8 cellular contexts compared by ENCODE assay signal in genomic region chr5:16894236-16895057, GRCh38. TPM values are rescaled to one million over a fixed set of nuclear protein-coding genes. Genes with fewer than 3 reads are reported as not detected.
DNase-seq lines count a peak whose midpoint lies in the region; ATAC-seq and TF ChIP-seq lines count a peak whose summit lies in the region.

No MANE protein-coding gene starts in this region.

- H3K27me3 ChIP-seq in H7 (ENCODE audit: control insufficient read depth, insufficient read depth, low read length), result no peaks in the 10 kb centered on the region

- H3K27me3 Mint-ChIP-seq in endothelial cell (ENCODE audit: unreplicated experiment) (peaks cover 5% of the 10 kb centered on the region), progenitor cell of endocrine pancreas (no peaks in the 10 kb centered on the region)

- H3K36me3 ChIP-seq in H7 (replicated peaks; ENCODE audit: control insufficient read depth, insufficient read depth, low read length), result no peaks in the 10 kb centered on the region

- DNase-seq in H7 (peak; percentile 47), NCI-H69 (lab: John Stamatoyannopoulos, UW) (peak; percentile 83), endothelial cell (ENCODE audit: low spot score) (no peak), progenitor cell of endocrine pancreas (ENCODE audit: low spot score, unreplicated experiment) (no peak), DMS114 treated with DMSO at 0.1 percent for 48 hours (lab: John Stamatoyannopoulos, UW; ENCODE audit: unreplicated experiment) (no peak)
- DNase-seq in stimulated activated CD4-positive, alpha-beta T cell treated with anti-CD3 and anti-CD28 coated beads, Interleukin-12 subunit alpha, Interleukin-12 subunit beta, amount 100 ng/mL, for 4 hours, result no peak

- H3K4me1 Mint-ChIP-seq in endothelial cell (ENCODE audit: unreplicated experiment), result peaks cover 67% of the 10 kb centered on the region
- peaks cover 55% of the 10 kb centered on the region for H3K4me1 Mint-ChIP-seq in progenitor cell of endocrine pancreas (ENCODE audit: low read depth)

- no peaks in the 10 kb centered on the region for H3K9me3 Mint-ChIP-seq in endothelial cell (ENCODE audit: unreplicated experiment)
- no peaks in the 10 kb centered on the region for H3K9me3 Mint-ChIP-seq in progenitor cell of endocrine pancreas (ENCODE audit: low read depth)

- peaks cover 11% of the 10 kb centered on the region for H3K36me3 Mint-ChIP-seq in endothelial cell (ENCODE audit: low read depth, unreplicated experiment)
- no peaks in the 10 kb centered on the region for H3K36me3 Mint-ChIP-seq in progenitor cell of endocrine pancreas (ENCODE audit: insufficient read depth)

- ATAC-seq in GM19397 (IDR thresholded peaks at IDR 0.05; ENCODE audit: unreplicated experiment), result no peak
- ATAC-seq in GM21390 (IDR thresholded peaks at IDR 0.05; ENCODE audit: unreplicated experiment), result no peak

- H3K4me3 Mint-ChIP-seq in endothelial cell (ENCODE audit: unreplicated experiment) (peak overlapping the region; percentile 42), progenitor cell of endocrine pancreas (ENCODE audit: low read depth) (peak overlapping the region; percentile 31)

- H3K27ac Mint-ChIP-seq in endothelial cell (ENCODE audit: unreplicated experiment) (peak overlapping the region; percentile 21), progenitor cell of endocrine pancreas (peak overlapping the region; percentile 94)

- TF ChIP-seq CTCF in endothelial cell (IDR thresholded peaks at IDR 0.05; ENCODE audit: unreplicated experiment), result no peak
- no peak for TF ChIP-seq CTCF in progenitor cell of endocrine pancreas (IDR thresholded peaks at IDR 0.05; ENCODE audit: unreplicated experiment)

- H3K4me3 ChIP-seq in H7 (ENCODE audit: insufficient read depth, low read depth, low read length), result no peak overlapping the region

RNA-seq across cellular contexts. Expression of gene MYO10, which starts 41.6 kb away (rescaled TPM):
- total RNA-seq in H7 (2014; rRNA removed; shearing (Covaris generic)), result 36.3 and 56.6 TPM in 2 replicates
- total RNA-seq in endothelial cell (ENCODE audit: unreplicated experiment), result 132 TPM
- total RNA-seq in progenitor cell of endocrine pancreas, result 81.6 and 88.0 TPM in 2 replicates

Comparison
In these comparisons a context has a peak if more than half of its experiments do, and no peak if none do; other contexts are left out.
1. DNase-seq: peak in H7 (single experiment) and NCI-H69 (single experiment); none in endothelial cell (single experiment), progenitor cell of endocrine pancreas (single experiment), stimulated activated CD4-positive, alpha-beta T cell treated with anti-CD3 and anti-CD28 coated beads, Interleukin-12 subunit alpha, Interleukin-12 subunit beta, amount 100 ng/mL, for 4 hours (single experiment) and DMS114 treated with DMSO at 0.1 percent for 48 hours (single experiment).